In the genomic region with DNA sequence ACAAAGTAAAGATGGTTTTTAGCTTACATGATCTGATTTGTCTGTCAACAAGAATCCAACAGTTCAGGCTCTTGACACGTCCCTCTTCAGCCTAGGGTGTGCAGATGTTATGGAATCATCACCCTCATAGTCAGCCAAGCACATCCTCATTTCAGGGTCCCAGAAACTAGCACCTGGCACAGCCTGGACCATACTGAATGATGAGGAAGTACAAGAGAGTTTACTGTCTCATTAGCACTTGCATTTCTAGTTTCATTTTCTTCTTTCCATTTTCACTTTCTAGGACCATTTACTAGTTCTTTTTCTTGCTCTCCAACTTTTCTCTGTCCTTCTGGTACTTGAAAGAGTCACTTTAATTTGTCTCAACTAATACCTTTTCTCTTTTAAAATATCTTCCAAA, we compare ENCODE assay signal across 9 cellular contexts.
DNase-seq lines count a peak whose midpoint lies in the region; ATAC-seq, FAIRE-seq and TF ChIP-seq lines count a peak whose summit lies in the region.
"Had no signal": no experiment of that assay in that cellular context is flagged by ENCODE, and none has a peak within 500 bp of the region (broad histone marks: within the 10 kb centered on the region; RNA-seq: fewer than 3 reads in every experiment).

No MANE protein-coding gene starts in this region.

- DNase-seq in stimulated activated CD4-positive, alpha-beta T cell treated with anti-CD3 and anti-CD28 coated beads, Interleukin-4, amount 100 ng/mL, for 24 hours, result peak; percentile 46
- no peak for DNase-seq in stimulated activated CD4-positive, alpha-beta T cell treated with anti-CD3 and anti-CD28 coated beads, Interleukin-2, amount 100 ng/mL, for 48 hours
- DNase-seq in activated naive CD4-positive, alpha-beta T cell treated with anti-CD3 and anti-CD28 coated beads, Interleukin-2, amount 50 U/mL, for 16 hours, result peak; percentile 48
- DNase-seq in AG08395 (ENCODE audit: low spot score) (no peak), H54 (ENCODE audit: insufficient read length, low spot score) (no peak), NCI-H774 (lab: John Stamatoyannopoulos, UW) (no peak), inferior parietal cortex (ENCODE audit: extremely low spot score) (no peak)
- DNase-seq: upper lobe of left lung had no signal

- peak; percentile 56 for ATAC-seq in HG03354 (IDR thresholded peaks at IDR 0.05; ENCODE audit: poor library complexity, severe bottlenecking, unreplicated experiment)

- no peak for FAIRE-seq in H54 (lab: Jason Lieb, UNC)

- TF ChIP-seq POLR2A in H54 (IDR thresholded peaks at IDR 0.05; ENCODE audit: low read depth, low read length), result no peak

Comparison
In these comparisons a context has a peak if more than half of its experiments do, and no peak if none do; other contexts are left out.
1. DNase-seq: peak in stimulated activated CD4-positive, alpha-beta T cell treated with anti-CD3 and anti-CD28 coated beads, Interleukin-4, amount 100 ng/mL, for 24 hours (single experiment) and activated naive CD4-positive, alpha-beta T cell treated with anti-CD3 and anti-CD28 coated beads, Interleukin-2, amount 50 U/mL, for 16 hours (single experiment); none in stimulated activated CD4-positive, alpha-beta T cell treated with anti-CD3 and anti-CD28 coated beads, Interleukin-2, amount 100 ng/mL, for 48 hours (0 of 2), AG08395 (single experiment), H54 (single experiment), NCI-H774 (single experiment) and inferior parietal cortex (single experiment).